ENCODE assay signal across 1 cellular context in the genomic region with DNA sequence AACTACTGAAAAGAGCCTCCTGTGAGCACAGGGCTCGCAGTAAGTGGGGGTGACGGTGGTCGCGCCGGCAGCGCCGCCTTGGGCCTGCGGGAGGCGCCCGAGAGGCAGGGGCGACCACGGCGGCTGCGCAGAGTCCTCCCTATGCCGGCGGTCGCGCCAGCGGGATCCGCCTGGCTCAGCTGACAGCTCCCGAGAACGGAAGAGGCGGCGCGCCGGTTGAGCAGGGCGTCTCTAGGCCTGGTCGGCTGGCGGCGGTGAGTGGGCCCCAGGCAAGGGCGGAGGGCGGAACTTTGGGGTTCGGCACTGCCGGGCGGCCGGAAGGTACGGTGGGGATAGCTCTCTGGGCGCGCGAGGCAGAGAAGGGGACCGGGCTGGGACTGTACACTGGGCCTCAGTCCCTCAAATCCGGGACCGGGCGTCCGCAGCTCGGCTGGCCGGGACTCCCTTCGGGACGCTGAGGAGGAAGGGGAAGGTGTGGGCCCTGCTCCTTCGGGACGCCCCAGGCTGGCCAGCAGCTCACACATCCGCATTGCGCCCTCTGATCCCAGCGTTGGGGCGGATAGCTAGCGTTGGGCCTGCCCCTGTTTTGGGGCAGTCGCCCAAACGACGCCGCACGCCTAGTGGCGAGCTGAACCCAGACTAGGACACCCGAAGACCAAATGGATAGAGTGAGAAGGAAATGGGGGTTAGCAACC.
TF ChIP-seq lines count a peak whose summit lies in the region.

RNF14 (plus strand) TSS at position 192 of the 695 bp plus-strand sequence. CDS start 4,484 bp downstream, outside the sequence.

TF ChIP-seq in K562, 482 proteins besides CTCF, POLR2A, EP300 and RAD21 (continued from another document and continues in another):
- TF ChIP-seq, protein P1, sequence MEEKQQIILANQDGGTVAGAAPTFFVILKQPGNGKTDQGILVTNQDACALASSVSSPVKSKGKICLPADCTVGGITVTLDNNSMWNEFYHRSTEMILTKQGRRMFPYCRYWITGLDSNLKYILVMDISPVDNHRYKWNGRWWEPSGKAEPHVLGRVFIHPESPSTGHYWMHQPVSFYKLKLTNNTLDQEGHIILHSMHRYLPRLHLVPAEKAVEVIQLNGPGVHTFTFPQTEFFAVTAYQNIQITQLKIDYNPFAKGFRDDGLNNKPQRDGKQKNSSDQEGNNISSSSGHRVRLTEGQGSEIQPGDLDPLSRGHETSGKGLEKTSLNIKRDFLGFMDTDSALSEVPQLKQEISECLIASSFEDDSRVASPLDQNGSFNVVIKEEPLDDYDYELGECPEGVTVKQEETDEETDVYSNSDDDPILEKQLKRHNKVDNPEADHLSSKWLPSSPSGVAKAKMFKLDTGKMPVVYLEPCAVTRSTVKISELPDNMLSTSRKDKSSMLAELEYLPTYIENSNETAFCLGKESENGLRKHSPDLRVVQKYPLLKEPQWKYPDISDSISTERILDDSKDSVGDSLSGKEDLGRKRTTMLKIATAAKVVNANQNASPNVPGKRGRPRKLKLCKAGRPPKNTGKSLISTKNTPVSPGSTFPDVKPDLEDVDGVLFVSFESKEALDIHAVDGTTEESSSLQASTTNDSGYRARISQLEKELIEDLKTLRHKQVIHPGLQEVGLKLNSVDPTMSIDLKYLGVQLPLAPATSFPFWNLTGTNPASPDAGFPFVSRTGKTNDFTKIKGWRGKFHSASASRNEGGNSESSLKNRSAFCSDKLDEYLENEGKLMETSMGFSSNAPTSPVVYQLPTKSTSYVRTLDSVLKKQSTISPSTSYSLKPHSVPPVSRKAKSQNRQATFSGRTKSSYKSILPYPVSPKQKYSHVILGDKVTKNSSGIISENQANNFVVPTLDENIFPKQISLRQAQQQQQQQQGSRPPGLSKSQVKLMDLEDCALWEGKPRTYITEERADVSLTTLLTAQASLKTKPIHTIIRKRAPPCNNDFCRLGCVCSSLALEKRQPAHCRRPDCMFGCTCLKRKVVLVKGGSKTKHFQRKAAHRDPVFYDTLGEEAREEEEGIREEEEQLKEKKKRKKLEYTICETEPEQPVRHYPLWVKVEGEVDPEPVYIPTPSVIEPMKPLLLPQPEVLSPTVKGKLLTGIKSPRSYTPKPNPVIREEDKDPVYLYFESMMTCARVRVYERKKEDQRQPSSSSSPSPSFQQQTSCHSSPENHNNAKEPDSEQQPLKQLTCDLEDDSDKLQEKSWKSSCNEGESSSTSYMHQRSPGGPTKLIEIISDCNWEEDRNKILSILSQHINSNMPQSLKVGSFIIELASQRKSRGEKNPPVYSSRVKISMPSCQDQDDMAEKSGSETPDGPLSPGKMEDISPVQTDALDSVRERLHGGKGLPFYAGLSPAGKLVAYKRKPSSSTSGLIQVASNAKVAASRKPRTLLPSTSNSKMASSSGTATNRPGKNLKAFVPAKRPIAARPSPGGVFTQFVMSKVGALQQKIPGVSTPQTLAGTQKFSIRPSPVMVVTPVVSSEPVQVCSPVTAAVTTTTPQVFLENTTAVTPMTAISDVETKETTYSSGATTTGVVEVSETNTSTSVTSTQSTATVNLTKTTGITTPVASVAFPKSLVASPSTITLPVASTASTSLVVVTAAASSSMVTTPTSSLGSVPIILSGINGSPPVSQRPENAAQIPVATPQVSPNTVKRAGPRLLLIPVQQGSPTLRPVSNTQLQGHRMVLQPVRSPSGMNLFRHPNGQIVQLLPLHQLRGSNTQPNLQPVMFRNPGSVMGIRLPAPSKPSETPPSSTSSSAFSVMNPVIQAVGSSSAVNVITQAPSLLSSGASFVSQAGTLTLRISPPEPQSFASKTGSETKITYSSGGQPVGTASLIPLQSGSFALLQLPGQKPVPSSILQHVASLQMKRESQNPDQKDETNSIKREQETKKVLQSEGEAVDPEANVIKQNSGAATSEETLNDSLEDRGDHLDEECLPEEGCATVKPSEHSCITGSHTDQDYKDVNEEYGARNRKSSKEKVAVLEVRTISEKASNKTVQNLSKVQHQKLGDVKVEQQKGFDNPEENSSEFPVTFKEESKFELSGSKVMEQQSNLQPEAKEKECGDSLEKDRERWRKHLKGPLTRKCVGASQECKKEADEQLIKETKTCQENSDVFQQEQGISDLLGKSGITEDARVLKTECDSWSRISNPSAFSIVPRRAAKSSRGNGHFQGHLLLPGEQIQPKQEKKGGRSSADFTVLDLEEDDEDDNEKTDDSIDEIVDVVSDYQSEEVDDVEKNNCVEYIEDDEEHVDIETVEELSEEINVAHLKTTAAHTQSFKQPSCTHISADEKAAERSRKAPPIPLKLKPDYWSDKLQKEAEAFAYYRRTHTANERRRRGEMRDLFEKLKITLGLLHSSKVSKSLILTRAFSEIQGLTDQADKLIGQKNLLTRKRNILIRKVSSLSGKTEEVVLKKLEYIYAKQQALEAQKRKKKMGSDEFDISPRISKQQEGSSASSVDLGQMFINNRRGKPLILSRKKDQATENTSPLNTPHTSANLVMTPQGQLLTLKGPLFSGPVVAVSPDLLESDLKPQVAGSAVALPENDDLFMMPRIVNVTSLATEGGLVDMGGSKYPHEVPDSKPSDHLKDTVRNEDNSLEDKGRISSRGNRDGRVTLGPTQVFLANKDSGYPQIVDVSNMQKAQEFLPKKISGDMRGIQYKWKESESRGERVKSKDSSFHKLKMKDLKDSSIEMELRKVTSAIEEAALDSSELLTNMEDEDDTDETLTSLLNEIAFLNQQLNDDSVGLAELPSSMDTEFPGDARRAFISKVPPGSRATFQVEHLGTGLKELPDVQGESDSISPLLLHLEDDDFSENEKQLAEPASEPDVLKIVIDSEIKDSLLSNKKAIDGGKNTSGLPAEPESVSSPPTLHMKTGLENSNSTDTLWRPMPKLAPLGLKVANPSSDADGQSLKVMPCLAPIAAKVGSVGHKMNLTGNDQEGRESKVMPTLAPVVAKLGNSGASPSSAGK (IDR thresholded peaks at IDR 0.05) = peak; percentile 16; the same call in 1 of the 2 replicates
- TF ChIP-seq GATAD2A (IDR thresholded peaks at IDR 0.05) (0 out of 2 replicates have a peak, but pooled peaks have one; percentile 54), HIVEP1 (CRISPR knock-in tag; IDR thresholded peaks at IDR 0.05) (0 out of 2 replicates have a peak, but pooled peaks have one; percentile 50), GTF2E2 (tag; IDR thresholded peaks at IDR 0.05) (peak; percentile 84), GABPB2 (CRISPR knock-in tag; conservative IDR thresholded peaks at IDR 0.05) (no peak), ZNF277 (CRISPR knock-in tag; IDR thresholded peaks at IDR 0.05; ENCODE audit: borderline replicate concordance) (no peak), ZC3H11A (IDR thresholded peaks at IDR 0.05; ENCODE audit: low read depth, low read length) (no peak), ZNF586 (CRISPR knock-in tag; conservative IDR thresholded peaks at IDR 0.05) (no peak), ATF4 (CRISPR knock-in tag; IDR thresholded peaks at IDR 0.05) (peak; percentile 48; the same call in 1 of the 2 replicates), CHD1 (IDR thresholded peaks at IDR 0.05; ENCODE audit: low read length) (peak; percentile 91), DNMT1 (IDR thresholded peaks at IDR 0.05) (no peak), DMBX1 (CRISPR knock-in tag; IDR thresholded peaks at IDR 0.05; ENCODE audit: borderline replicate concordance) (peak; percentile 56; the same call in 1 of the 2 replicates), ETS2 (tag; IDR thresholded peaks at IDR 0.05; ENCODE audit: borderline replicate concordance, poor library complexity, severe bottlenecking) (no peak), RB1 (IDR thresholded peaks at IDR 0.05; ENCODE audit: low read depth) (peak; percentile 79), CREB3L1 (IDR thresholded peaks at IDR 0.05; ENCODE audit: borderline replicate concordance, low read depth) (no peak), MECOM (CRISPR knock-in tag; IDR thresholded peaks at IDR 0.05) (0 out of 2 replicates have a peak, but pooled peaks have one; percentile 11), NEUROD1 (IDR thresholded peaks at IDR 0.05; ENCODE audit: borderline replicate concordance, low read depth, low read length, partially characterized antibody) (peak; percentile 22), ZKSCAN3 (CRISPR knock-in tag; IDR thresholded peaks at IDR 0.05) (no peak), ZNF511 (CRISPR knock-in tag; IDR thresholded peaks at IDR 0.05) (peak; percentile 82), SNIP1 (IDR thresholded peaks at IDR 0.05; ENCODE audit: low read depth) (no peak), FOXP1 (CRISPR knock-in tag; IDR thresholded peaks at IDR 0.05) (peak; percentile 56; the same call in 1 of the 2 replicates), CXXC5 (CRISPR knock-in tag; IDR thresholded peaks at IDR 0.05) (peak; percentile 84), IRF2 (CRISPR knock-in tag; IDR thresholded peaks at IDR 0.05) (no peak), RFX1 (IDR thresholded peaks at IDR 0.05) (no peak), ZNF609 (CRISPR knock-in tag; IDR thresholded peaks at IDR 0.05; ENCODE audit: borderline replicate concordance) (no peak)
- TF ChIP-seq, protein P2, sequence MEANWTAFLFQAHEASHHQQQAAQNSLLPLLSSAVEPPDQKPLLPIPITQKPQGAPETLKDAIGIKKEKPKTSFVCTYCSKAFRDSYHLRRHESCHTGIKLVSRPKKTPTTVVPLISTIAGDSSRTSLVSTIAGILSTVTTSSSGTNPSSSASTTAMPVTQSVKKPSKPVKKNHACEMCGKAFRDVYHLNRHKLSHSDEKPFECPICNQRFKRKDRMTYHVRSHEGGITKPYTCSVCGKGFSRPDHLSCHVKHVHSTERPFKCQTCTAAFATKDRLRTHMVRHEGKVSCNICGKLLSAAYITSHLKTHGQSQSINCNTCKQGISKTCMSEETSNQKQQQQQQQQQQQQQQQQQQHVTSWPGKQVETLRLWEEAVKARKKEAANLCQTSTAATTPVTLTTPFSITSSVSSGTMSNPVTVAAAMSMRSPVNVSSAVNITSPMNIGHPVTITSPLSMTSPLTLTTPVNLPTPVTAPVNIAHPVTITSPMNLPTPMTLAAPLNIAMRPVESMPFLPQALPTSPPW (CRISPR knock-in tag; IDR thresholded peaks at IDR 0.05) = peak; percentile 34; the same call in 1 of the 2 replicates
- TF ChIP-seq, protein P3, sequence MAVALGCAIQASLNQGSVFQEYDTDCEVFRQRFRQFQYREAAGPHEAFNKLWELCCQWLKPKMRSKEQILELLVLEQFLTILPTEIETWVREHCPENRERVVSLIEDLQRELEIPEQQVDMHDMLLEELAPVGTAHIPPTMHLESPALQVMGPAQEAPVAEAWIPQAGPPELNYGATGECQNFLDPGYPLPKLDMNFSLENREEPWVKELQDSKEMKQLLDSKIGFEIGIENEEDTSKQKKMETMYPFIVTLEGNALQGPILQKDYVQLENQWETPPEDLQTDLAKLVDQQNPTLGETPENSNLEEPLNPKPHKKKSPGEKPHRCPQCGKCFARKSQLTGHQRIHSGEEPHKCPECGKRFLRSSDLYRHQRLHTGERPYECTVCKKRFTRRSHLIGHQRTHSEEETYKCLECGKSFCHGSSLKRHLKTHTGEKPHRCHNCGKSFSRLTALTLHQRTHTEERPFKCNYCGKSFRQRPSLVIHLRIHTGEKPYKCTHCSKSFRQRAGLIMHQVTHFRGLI (CRISPR knock-in tag; IDR thresholded peaks at IDR 0.05) = no peak
